19 cellular contexts compared by ENCODE assay signal in genomic region chr11:60766547-60766946, GRCh38. TPM values are rescaled to one million over a fixed set of nuclear protein-coding genes. Genes with fewer than 3 reads are reported as not detected.
A peak's percentile ranks its signal among the peaks of the same experiment; 100 is the strongest.
DNase-seq lines count a peak whose midpoint lies in the region; ATAC-seq and TF ChIP-seq lines count a peak whose summit lies in the region.
"Had no signal": no experiment of that assay in that cellular context is flagged by ENCODE, and none has a peak within 500 bp of the region (broad histone marks: within the 10 kb centered on the region; RNA-seq: fewer than 3 reads in every experiment).

No MANE protein-coding gene starts in this region.

- no peak for TF ChIP-seq RAD21 in IMR-90 (IDR thresholded peaks at IDR 0.05; ENCODE audit: low read length)

- H3K18ac ChIP-seq in IMR-90 (ENCODE audit: low read depth, low read length): no peak overlapping the region

- H2AK9ac ChIP-seq in IMR-90 (replicated peaks; ENCODE audit: low read depth, low read length, poor library complexity): no peak overlapping the region

- H3K36me3 ChIP-seq in IMR-90 (ENCODE audit: control insufficient read depth, insufficient read depth, low read length) (no peaks in the 10 kb centered on the region), osteoblast (ENCODE audit: insufficient read depth, low read length) (no peaks in the 10 kb centered on the region), neural progenitor cell (no peaks in the 10 kb centered on the region)
- H3K36me3 ChIP-seq: BLaER1, HAP-1 had no signal

- H3K9me3 Mint-ChIP-seq in stimulated activated naive B cell treated with anti-CD40 and anti-IgM and Interleukin-4, amounts not matched to agents 10 μg/mL and 1 μg/mL and 100 μg/mL, for 72 hours: peaks cover 3 to 4% of the 10 kb centered on the region in 2 donors
- peaks cover 3% of the 10 kb centered on the region for H3K9me3 Mint-ChIP-seq in neural progenitor cell
- H3K9me3 Mint-ChIP-seq: CD4-positive, alpha-beta memory T cell had no signal

- H3K27me3 ChIP-seq in IMR-90 (ENCODE audit: control insufficient read depth, insufficient read depth, low read length) (peaks cover 11% of the 10 kb centered on the region), osteoblast (ENCODE audit: insufficient read depth, low read length) (peaks cover 15% of the 10 kb centered on the region), neural progenitor cell (peaks cover 12% of the 10 kb centered on the region)
- H3K27me3 ChIP-seq: BLaER1 had no signal

- no peaks in the 10 kb centered on the region for H3K4me1 ChIP-seq in IMR-90 (ENCODE audit: control insufficient read depth, insufficient read depth, low read length)
- H3K4me1 ChIP-seq in osteoblast (ENCODE audit: insufficient read depth, low read length): no peaks in the 10 kb centered on the region
- no peaks in the 10 kb centered on the region for H3K4me1 ChIP-seq in neural progenitor cell
- H3K4me1 ChIP-seq: HAP-1 had no signal

- ATAC-seq in left cardiac atrium (no peak), IMR-90 (ENCODE audit: low read depth) (no peak), HG02571 (IDR thresholded peaks at IDR 0.05; ENCODE audit: unreplicated experiment) (no peak)
- ATAC-seq in stimulated activated naive B cell treated with anti-CD40 and anti-IgM and Interleukin-4, amounts not matched to agents 10 μg/mL and 1 μg/mL and 100 μg/mL, for 72 hours (replicated peaks): no peak

- no peak overlapping the region for H2BK20ac ChIP-seq in IMR-90 (ENCODE audit: low read depth, low read length)

- H3K4me1 Mint-ChIP-seq in stimulated activated naive B cell treated with anti-CD40 and anti-IgM and Interleukin-4, amounts not matched to agents 10 μg/mL and 1 μg/mL and 100 μg/mL, for 72 hours: peaks cover 30 to 40% of the 10 kb centered on the region in 2 donors
- H3K4me1 Mint-ChIP-seq in neural progenitor cell: no peaks in the 10 kb centered on the region

- no peak overlapping the region for H2BK15ac ChIP-seq in IMR-90 (ENCODE audit: low read depth, low read length)

- H3K4ac ChIP-seq in IMR-90 (ENCODE audit: low read depth, low read length): no peak overlapping the region

- H4K91ac ChIP-seq in IMR-90 (ENCODE audit: insufficient read depth, low read depth, low read length): no peak overlapping the region

- H3K27ac ChIP-seq in IMR-90 (ENCODE audit: insufficient read depth, low read length) (no peak overlapping the region), osteoblast (ENCODE audit: low read depth, low read length) (no peak overlapping the region), neural progenitor cell (no peak overlapping the region)
- H3K27ac ChIP-seq: 22Rv1, BLaER1 had no signal

- H2BK5ac ChIP-seq in IMR-90 (ENCODE audit: low read depth, low read length, poor library complexity, severe bottlenecking): no peak overlapping the region

- TF ChIP-seq CTCF in IMR-90 (conservative IDR thresholded peaks at IDR 0.05; ENCODE audit: low read depth, low read length) (no peak), osteoblast (IDR thresholded peaks at IDR 0.05; ENCODE audit: extremely low read depth, low read depth, low read length) (no peak), neural progenitor cell (IDR thresholded peaks at IDR 0.05) (no peak)

- intact Hi-C loops in cardiac septum (cut with DNase I): no loop called here
- intact Hi-C loops in left cardiac atrium (cut with DNase I): no loop called here
- intact Hi-C loops in IMR-90 (cut with micrococcal nuclease): no loop called here

- H4K8ac ChIP-seq in IMR-90 (ENCODE audit: low read depth in 2 of 2, low read length in 2 of 2): no peak overlapping the region

- H3K79me2 ChIP-seq in osteoblast (ENCODE audit: insufficient read depth, low read length): no peaks in the 10 kb centered on the region
- no peaks in the 10 kb centered on the region for H3K79me2 ChIP-seq in neural progenitor cell (ENCODE audit: low read depth)

- WGBS in IMR-90 (ENCODE audit: extremely low coverage in 2 of 2, insufficient read length in 1 of 2), 2 experiments: no CpG with 5 or more reads among the region's 10 CpGs

- peak overlapping the region; percentile 31 for H3K27ac Mint-ChIP-seq in stimulated activated naive B cell treated with anti-CD40 and anti-IgM and Interleukin-4, amounts not matched to agents 10 μg/mL and 1 μg/mL and 100 μg/mL, for 72 hours
- H3K27ac Mint-ChIP-seq in neural progenitor cell: no peak overlapping the region
- H3K27ac Mint-ChIP-seq: CD14-positive monocyte; CD4-positive, alpha-beta memory T cell had no signal

- BruUV-seq in IMR-90 (replicated peaks; lab: Mats Ljungman, UMichigan): no TSS peak

- H3K27me3 Mint-ChIP-seq in stimulated activated naive B cell treated with anti-CD40 and anti-IgM and Interleukin-4, amounts not matched to agents 10 μg/mL and 1 μg/mL and 100 μg/mL, for 72 hours: peaks cover 25 to 30% of the 10 kb centered on the region in 2 donors
- H3K27me3 Mint-ChIP-seq in neural progenitor cell (ENCODE audit: insufficient read depth, low read depth): peaks cover 5% of the 10 kb centered on the region

- CTCF ChIA-PET in IMR-90 (lab: Yijun Ruan, JAX): no interaction called here

- no peaks in the 10 kb centered on the region for H3K79me1 ChIP-seq in IMR-90 (ENCODE audit: low read depth in 1 of 2, low read length in 2 of 2)

- H2AK5ac ChIP-seq in IMR-90 (ENCODE audit: low read depth, low read length): no peak overlapping the region

- H3K9ac ChIP-seq in IMR-90 (ENCODE audit: low read depth, low read length) (no peak overlapping the region), neural progenitor cell (no peak overlapping the region)
- H3K9ac ChIP-seq: BLaER1 had no signal

- TF ChIP-seq POLR2A in IMR-90 (IDR thresholded peaks at IDR 0.05; ENCODE audit: low read depth, low read length): no peak

- H4K5ac ChIP-seq in IMR-90 (ENCODE audit: low read depth, low read length): no peak overlapping the region

- peak; percentile 49 for DNase-seq in cardiac septum (ENCODE audit: low spot score)
- DNase-seq in left cardiac atrium: no peak
- DNase-seq in IMR-90: no peak
- DNase-seq in osteoblast (ENCODE audit: insufficient read length, low spot score, missing footprints): peak; percentile 10
- no peak for DNase-seq in stimulated activated naive B cell treated with anti-CD40 and anti-IgM and Interleukin-4, amounts not matched to agents 10 μg/mL and 1 μg/mL and 100 μg/mL, for 72 hours
- DNase-seq in inferior parietal cortex (ENCODE audit: extremely low spot score): no peak
- DNase-seq in neural progenitor cell (ENCODE audit: low spot score): no peak
- DNase-seq: Calu3; CD4-positive, alpha-beta memory T cell; DMS79 treated with DMSO at 0.1 percent for 48 hours; GF-D8 had no signal

- no peak overlapping the region for H3K23ac ChIP-seq in IMR-90 (ENCODE audit: low read depth, low read length)

- no peak overlapping the region for H2BK120ac ChIP-seq in IMR-90 (ENCODE audit: low read depth, low read length)

- H2AFZ ChIP-seq in IMR-90 (replicated peaks; ENCODE audit: low read length, poor library complexity) (no peak overlapping the region), osteoblast (ENCODE audit: low read length) (no peak overlapping the region), neural progenitor cell (replicated peaks) (no peak overlapping the region)

- no peak overlapping the region for H3K14ac ChIP-seq in IMR-90 (replicated peaks; ENCODE audit: low read depth, low read length)

- H3F3A ChIP-seq in neural progenitor cell (ENCODE audit: low read depth): no peaks in the 10 kb centered on the region

- no peak overlapping the region for H3K56ac ChIP-seq in IMR-90 (ENCODE audit: extremely low read depth, insufficient read depth, low read length)

- H3K4me2 ChIP-seq in IMR-90 (ENCODE audit: low read depth, low read length) (no peak overlapping the region), osteoblast (ENCODE audit: insufficient read depth, low read length) (no peak overlapping the region), neural progenitor cell (no peak overlapping the region)
- H3K4me2 ChIP-seq: BLaER1 had no signal

- in situ Hi-C loops in IMR-90 (cut with MboI; ENCODE audit: low sequenced_read_pairs): no loop called here

- H3K9me3 ChIP-seq in IMR-90 (ENCODE audit: control insufficient read depth, insufficient read depth, low read length) (no peaks in the 10 kb centered on the region), osteoblast (ENCODE audit: low read depth, low read length) (no peaks in the 10 kb centered on the region), neural progenitor cell (ENCODE audit: low read depth) (no peaks in the 10 kb centered on the region)
- H3K9me3 ChIP-seq: BLaER1, HAP-1 had no signal

- POLR2A ChIA-PET in IMR-90 (lab: Charles Lee; ENCODE audit: unreplicated experiment): no interaction called here

- H3K4me3 ChIP-seq in IMR-90 (ENCODE audit: insufficient read depth, low read depth, low read length) (no peak overlapping the region), osteoblast (ENCODE audit: insufficient read depth, low read length) (no peak overlapping the region), neural progenitor cell (no peak overlapping the region)
- H3K4me3 ChIP-seq: BLaER1, HAP-1 had no signal

- no peaks in the 10 kb centered on the region for H3K9me1 ChIP-seq in IMR-90 (ENCODE audit: insufficient read depth, low read length)

- H3K36me3 Mint-ChIP-seq in stimulated activated naive B cell treated with anti-CD40 and anti-IgM and Interleukin-4, amounts not matched to agents 10 μg/mL and 1 μg/mL and 100 μg/mL, for 72 hours: no peaks in the 10 kb centered on the region
- H3K36me3 Mint-ChIP-seq in neural progenitor cell: no peaks in the 10 kb centered on the region
- H3K36me3 Mint-ChIP-seq: CD14-positive monocyte; CD4-positive, alpha-beta memory T cell had no signal

- dilution Hi-C loops in IMR-90 (cut with HindIII; ENCODE audit: low sequenced_read_pairs, unreplicated experiment): no loop called here

- no peaks in the 10 kb centered on the region for H4K20me1 ChIP-seq in IMR-90 (ENCODE audit: insufficient read depth, low read length)
- H4K20me1 ChIP-seq in osteoblast (ENCODE audit: insufficient read depth, low read length): no peaks in the 10 kb centered on the region
- H4K20me1 ChIP-seq in neural progenitor cell (ENCODE audit: low read depth): no peaks in the 10 kb centered on the region
- H4K20me1 ChIP-seq: BLaER1 had no signal

- H3K4me3 Mint-ChIP-seq in stimulated activated naive B cell treated with anti-CD40 and anti-IgM and Interleukin-4, amounts not matched to agents 10 μg/mL and 1 μg/mL and 100 μg/mL, for 72 hours: no peak overlapping the region
- H3K4me3 Mint-ChIP-seq in neural progenitor cell: no peak overlapping the region
- H3K4me3 Mint-ChIP-seq: CD4-positive, alpha-beta memory T cell had no signal

RNA-seq across cellular contexts. Expression of gene MS4A15, which starts 9.9 kb away (rescaled TPM):
- total RNA-seq in cardiac septum (not detected), left cardiac atrium (not detected), IMR-90 (2012; rRNA removed) (not detected in 2 replicates), osteoblast (not detected in 2 replicates), neural progenitor cell (ENCODE audit: low replicate concordance) (0.09 TPM in 1 of 2 replicates, not detected in the other)
- not detected in 2 replicates for polyA plus RNA-seq in IMR-90 (2012; rRNA removed)
- polyA plus RNA-seq in IMR-90 (2012; cell fraction: cytosol; rRNA removed): not detected in 2 replicates
- polyA plus RNA-seq in IMR-90 (2012; cell fraction: nucleus; rRNA removed; ENCODE audit: low replicate concordance): not detected in 2 replicates
- total RNA-seq: A673; Calu3; CD4-positive, alpha-beta memory T cell had no signal
- polyA plus RNA-seq: AG04450; CD14-positive monocyte; CD4-positive, alpha-beta memory T cell had no signal

RNA-seq across cellular contexts. Expression of gene MS4A10, which starts 18.6 kb away (rescaled TPM):
- total RNA-seq in cardiac septum (not detected), left cardiac atrium (not detected), IMR-90 (2012; rRNA removed) (not detected in 2 replicates), osteoblast (not detected in 2 replicates), neural progenitor cell (ENCODE audit: low replicate concordance) (not detected in 2 replicates)
- polyA plus RNA-seq in IMR-90 (2012; rRNA removed): not detected in 2 replicates
- polyA plus RNA-seq in IMR-90 (2012; cell fraction: cytosol; rRNA removed): not detected in 2 replicates
- not detected in 2 replicates for polyA plus RNA-seq in IMR-90 (2012; cell fraction: nucleus; rRNA removed; ENCODE audit: low replicate concordance)
- total RNA-seq: A673; Calu3; CD4-positive, alpha-beta memory T cell; H1 had no signal
- polyA plus RNA-seq: AG04450; CD14-positive monocyte; CD4-positive, alpha-beta memory T cell; H1 had no signal

RNA-seq across cellular contexts. Expression of gene MS4A18, which starts 42.0 kb away (rescaled TPM):
- not detected for total RNA-seq in cardiac septum
- not detected for total RNA-seq in left cardiac atrium
- total RNA-seq in IMR-90 (2012; rRNA removed): not detected in 2 replicates
- polyA plus RNA-seq in IMR-90 (2012; rRNA removed): not detected in 2 replicates
- not detected in 2 replicates for polyA plus RNA-seq in IMR-90 (2012; cell fraction: cytosol; rRNA removed)
- polyA plus RNA-seq in IMR-90 (2012; cell fraction: nucleus; rRNA removed; ENCODE audit: low replicate concordance): not detected in 2 replicates
- total RNA-seq in osteoblast: not detected in 2 replicates
- total RNA-seq in neural progenitor cell (ENCODE audit: low replicate concordance): not detected in 2 replicates
- total RNA-seq: A673; Calu3; CD4-positive, alpha-beta memory T cell; H1 had no signal
- polyA plus RNA-seq: AG04450; CD14-positive monocyte; CD4-positive, alpha-beta memory T cell; H1 had no signal

Comparison
In these comparisons a context has a peak if more than half of its experiments do, and no peak if none do; other contexts are left out.
1. DNase-seq: peak in cardiac septum (single experiment) and osteoblast (single experiment); none in left cardiac atrium (single experiment), IMR-90 (single experiment), stimulated activated naive B cell treated with anti-CD40 and anti-IgM and Interleukin-4, amounts not matched to agents 10 μg/mL and 1 μg/mL and 100 μg/mL, for 72 hours (single experiment), inferior parietal cortex (single experiment) and neural progenitor cell (single experiment).